11 cellular contexts compared by ENCODE assay signal in the genomic region with DNA sequence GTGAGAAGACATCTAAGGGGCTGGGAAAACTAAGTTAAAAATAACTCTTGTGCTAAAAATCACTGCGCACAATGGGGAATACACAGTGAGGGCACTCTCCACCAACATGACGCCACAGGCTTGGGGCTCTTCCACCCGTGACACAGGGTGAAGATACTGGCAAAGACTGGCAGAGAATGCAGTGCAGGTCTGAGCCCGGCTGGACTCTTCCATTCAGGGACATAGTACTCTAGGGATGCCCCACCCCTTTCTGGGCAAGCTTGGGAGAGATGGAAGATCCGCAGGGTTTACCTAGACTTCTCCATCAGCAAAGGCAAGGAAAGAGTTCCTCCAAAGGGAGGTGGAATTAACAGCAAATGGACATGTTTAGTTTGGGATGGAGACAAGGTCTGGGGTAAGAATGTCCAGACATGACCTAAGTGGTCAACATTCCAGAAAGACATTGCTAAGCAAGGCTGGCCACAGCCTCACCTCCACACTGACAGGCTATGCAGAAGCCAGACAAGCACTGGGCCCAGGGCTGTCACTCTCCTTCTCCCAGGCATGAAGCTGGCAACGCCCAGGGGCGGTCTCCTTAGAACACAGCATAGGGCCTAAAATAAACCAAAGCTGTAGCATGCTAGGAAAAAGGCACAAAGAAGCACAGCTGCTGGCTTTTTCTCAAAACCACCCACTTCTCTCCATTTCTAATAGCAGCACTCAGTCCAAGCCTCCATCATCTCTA. TPM values are rescaled to one million over a fixed set of nuclear protein-coding genes. Genes with fewer than 3 reads are reported as not detected.
DNase-seq lines count a peak whose midpoint lies in the region; ATAC-seq and TF ChIP-seq lines count a peak whose summit lies in the region.
"Had no signal": no experiment of that assay in that cellular context is flagged by ENCODE, and none has a peak within 500 bp of the region (broad histone marks: within the 10 kb centered on the region; RNA-seq: fewer than 3 reads in every experiment).

No MANE protein-coding gene starts in this region.

- H3K4me3 ChIP-seq in ACC112 (ENCODE audit: low read depth, low read length) (no peak overlapping the region), fibroblast of villous mesenchyme (ENCODE audit: low read depth, low read length) (no peak overlapping the region), neuronal stem cell (ENCODE audit: low read length in 2 of 2) (no peak overlapping the region)

- no CpG with 5 or more reads among the region's 7 CpGs for WGBS in neuronal stem cell (ENCODE audit: extremely low coverage in 2 of 2, insufficient read length in 2 of 2, insufficient replicate concordance in 1 of 2), 2 donors

- peaks cover 28% of the 10 kb centered on the region for H3K79me2 ChIP-seq in ACC112 (ENCODE audit: control insufficient read depth, insufficient read depth, low read length, unreplicated experiment)

- H3K27me3 ChIP-seq in ACC112 (ENCODE audit: insufficient read depth, low read length) (no peaks in the 10 kb centered on the region), neuronal stem cell (ENCODE audit: control insufficient read depth in 3 of 3, insufficient read depth in 3 of 3, low read depth in 1 of 3, low read length in 3 of 3) (no peaks in the 10 kb centered on the region)

- no peak overlapping the region for H3K14ac ChIP-seq in neuronal stem cell (ENCODE audit: low read length)

- DNase-seq in T-helper 17 cell, result no peak
- DNase-seq in fibroblast of villous mesenchyme (ENCODE audit: low read depth), result peak; percentile 39
- DNase-seq in neuronal stem cell (ENCODE audit: low spot score), result no peak
- no peak for DNase-seq in DMS53 treated with DMSO at 0.1 percent for 48 hours (lab: John Stamatoyannopoulos, UW; ENCODE audit: unreplicated experiment)
- DNase-seq in NOMO-1 treated with DMSO at 0.1 percent for 48 hours (lab: John Stamatoyannopoulos, UW; ENCODE audit: unreplicated experiment), result no peak
- DNase-seq in activated CD8-positive, alpha-beta memory T cell treated with anti-CD3 and anti-CD28 coated beads, Interleukin-2, amount 10 ng/mL, durations not matched to agents 7 days and 5 days, result no peak
- DNase-seq: ACHN, foreskin melanocyte, NCI-H510A had no signal

- no peak overlapping the region for H3K4me3 Mint-ChIP-seq in T-helper 17 cell
- no peak overlapping the region for H3K4me3 Mint-ChIP-seq in activated CD8-positive, alpha-beta memory T cell treated with anti-CD3 and anti-CD28 coated beads, Interleukin-2, amount 10 ng/mL, durations not matched to agents 7 days and 5 days

- H3K36me3 Mint-ChIP-seq in T-helper 17 cell (ENCODE audit: low read depth), result no peaks in the 10 kb centered on the region
- H3K36me3 Mint-ChIP-seq in activated CD8-positive, alpha-beta memory T cell treated with anti-CD3 and anti-CD28 coated beads, Interleukin-2, amount 10 ng/mL, durations not matched to agents 7 days and 5 days, result peaks cover 58% of the 10 kb centered on the region

- H3K18ac ChIP-seq in neuronal stem cell (ENCODE audit: low read length), result no peak overlapping the region

- no peak overlapping the region for H3K9ac ChIP-seq in neuronal stem cell (ENCODE audit: low read depth, low read length, poor library complexity)

- peaks cover 3% of the 10 kb centered on the region for H3K79me1 ChIP-seq in neuronal stem cell (ENCODE audit: low read depth, low read length)

- H3K27me3 Mint-ChIP-seq in T-helper 17 cell, result no peaks in the 10 kb centered on the region
- no peaks in the 10 kb centered on the region for H3K27me3 Mint-ChIP-seq in activated CD8-positive, alpha-beta memory T cell treated with anti-CD3 and anti-CD28 coated beads, Interleukin-2, amount 10 ng/mL, durations not matched to agents 7 days and 5 days

- H3K36me3 ChIP-seq in ACC112 (ENCODE audit: insufficient read depth, low read length), result peaks cover 18% of the 10 kb centered on the region
- H3K36me3 ChIP-seq in neuronal stem cell (replicated peaks in 1 of 2; ENCODE audit: control insufficient read depth in 2 of 2, insufficient read depth in 2 of 2, low read length in 2 of 2), result peaks cover 0 to 23% of the 10 kb centered on the region in 2 donors

- TF ChIP-seq CTCF in fibroblast of villous mesenchyme (IDR thresholded peaks at IDR 0.05; ENCODE audit: insufficient read depth, low read depth, low read length), result no peak

- H3K4ac ChIP-seq in neuronal stem cell (ENCODE audit: low read length), result no peak overlapping the region

- H2AK5ac ChIP-seq in neuronal stem cell (ENCODE audit: low read depth, low read length), result peak overlapping the region; percentile 23

- H3K4me1 ChIP-seq in ACC112 (ENCODE audit: control insufficient read depth, insufficient read depth, low read length, unreplicated experiment) (peaks cover 75% of the 10 kb centered on the region), neuronal stem cell (ENCODE audit: control insufficient read depth in 2 of 2, insufficient read depth in 1 of 2, low read depth in 1 of 2, low read length in 2 of 2) (peaks cover 8 to 24% of the 10 kb centered on the region in 2 donors)

- no peak overlapping the region for H2BK12ac ChIP-seq in neuronal stem cell (ENCODE audit: low read length)

- H2AFZ ChIP-seq in ACC112 (ENCODE audit: low read length, unreplicated experiment), result no peak overlapping the region
- H2AFZ ChIP-seq in neuronal stem cell (ENCODE audit: low read length), result no peak overlapping the region

- no peak overlapping the region for H3K23ac ChIP-seq in neuronal stem cell (ENCODE audit: low read depth, low read length, poor library complexity)

- H3K27ac ChIP-seq in ACC112 (ENCODE audit: low read depth, low read length) (peak overlapping the region; percentile 30; the same call in 1 of the 2 replicates), neuronal stem cell (replicated peaks; ENCODE audit: low read length) (no peak overlapping the region)

- H3K4me2 ChIP-seq in neuronal stem cell (ENCODE audit: insufficient read depth, low read length, poor library complexity, severe bottlenecking), result no peak overlapping the region

- no peak overlapping the region for H4K91ac ChIP-seq in neuronal stem cell (ENCODE audit: low read depth, low read length, poor library complexity)

- no peak overlapping the region for H4K8ac ChIP-seq in neuronal stem cell (ENCODE audit: low read depth, low read length)

- H3K9me3 Mint-ChIP-seq in activated CD8-positive, alpha-beta memory T cell treated with anti-CD3 and anti-CD28 coated beads, Interleukin-2, amount 10 ng/mL, durations not matched to agents 7 days and 5 days (ENCODE audit: low read depth), result no peaks in the 10 kb centered on the region

- H2BK5ac ChIP-seq in neuronal stem cell (ENCODE audit: low read length), result no peak overlapping the region

- no peak for ATAC-seq in T-helper 17 cell
- ATAC-seq in HG03139 (IDR thresholded peaks at IDR 0.05; ENCODE audit: unreplicated experiment), result no peak
- ATAC-seq in activated CD8-positive, alpha-beta memory T cell treated with anti-CD3 and anti-CD28 coated beads, Interleukin-2, amount 10 ng/mL, durations not matched to agents 7 days and 5 days, result no peak

- peak overlapping the region; percentile 65 for H3K27ac Mint-ChIP-seq in T-helper 17 cell
- no peak overlapping the region for H3K27ac Mint-ChIP-seq in activated CD8-positive, alpha-beta memory T cell treated with anti-CD3 and anti-CD28 coated beads, Interleukin-2, amount 10 ng/mL, durations not matched to agents 7 days and 5 days

- peaks cover 40% of the 10 kb centered on the region for H3K4me1 Mint-ChIP-seq in T-helper 17 cell
- peaks cover 34% of the 10 kb centered on the region for H3K4me1 Mint-ChIP-seq in activated CD8-positive, alpha-beta memory T cell treated with anti-CD3 and anti-CD28 coated beads, Interleukin-2, amount 10 ng/mL, durations not matched to agents 7 days and 5 days

- CTCF ChIA-PET in activated CD8-positive, alpha-beta memory T cell treated with anti-CD3 and anti-CD28 coated beads, Interleukin-2, amount 10 ng/mL, durations not matched to agents 7 days and 5 days (lab: Charles Lee), result interaction anchor here (0.7 to 1.1 kb wide), 3 partner anchors 11 to 54 kb away, joined by 3 to 4 read pairs (median 3); no protein-coding TSS in a partner anchor

- peak overlapping the region; percentile 57 for H2BK15ac ChIP-seq in neuronal stem cell (ENCODE audit: low read length)

- H3K9me3 ChIP-seq in T-helper 17 cell (ENCODE audit: control insufficient read depth, low read length, poor library complexity, severe bottlenecking) (no peaks in the 10 kb centered on the region), neuronal stem cell (replicated peaks in 1 of 2; ENCODE audit: control insufficient read depth in 2 of 2, insufficient read depth in 1 of 2, low read depth in 1 of 2, low read length in 2 of 2) (peaks cover 0 to 3% of the 10 kb centered on the region in 2 donors)

- no peak overlapping the region for H2BK120ac ChIP-seq in neuronal stem cell (ENCODE audit: low read depth, low read length)

RNA-seq across cellular contexts. Expression of a gene that starts 28.1 kb away (rescaled TPM):
- total RNA-seq in T-helper 17 cell (10 to 100 TPM; 76.4 to 81.6 TPM), fibroblast of villous mesenchyme (86.4 and 90.8 TPM in 2 replicates)
- 42.0 TPM for polyA plus RNA-seq in neuronal stem cell (2013, experiment 1 of 2)
- polyA plus RNA-seq in neuronal stem cell (2013, experiment 2 of 2), result 39.6 TPM
- 10 to 100 TPM; 72.7 to 84.8 TPM for total RNA-seq in activated CD8-positive, alpha-beta memory T cell treated with anti-CD3 and anti-CD28 coated beads, Interleukin-2, amount 10 ng/mL, durations not matched to agents 7 days and 5 days
